In the genomic region with DNA sequence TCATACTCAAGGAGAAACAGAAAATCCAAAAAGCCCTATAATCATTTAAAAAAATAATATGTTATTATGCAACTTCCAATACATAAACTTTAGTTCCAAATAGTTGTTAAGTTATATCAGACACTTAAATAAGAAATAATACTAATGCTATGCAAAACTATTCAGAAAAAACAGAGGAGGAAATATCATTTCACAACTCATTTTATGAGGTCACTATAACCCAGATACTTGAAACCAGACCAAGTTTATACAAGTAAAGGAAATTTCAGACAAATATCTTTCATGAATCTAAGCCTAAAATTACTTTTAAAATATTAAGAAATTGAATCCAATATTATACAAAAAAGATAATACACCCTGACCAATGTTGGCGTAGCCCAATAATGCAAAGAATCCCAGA, we compare ENCODE assay signal across 25 cellular contexts.
"Had no signal": no experiment of that assay in that cellular context is flagged by ENCODE, and none has a peak within 500 bp of the region (broad histone marks: within the 10 kb centered on the region; RNA-seq: fewer than 3 reads in every experiment).

No MANE protein-coding gene starts in this region.

- H3K9me3 Mint-ChIP-seq: activated B cell treated with CpG ODN at 0.5 μM for 24 hours; activated CD4-positive, alpha-beta memory T cell treated with anti-CD3 and anti-CD28 coated beads for 36 hours; activated naive CD8-positive, alpha-beta T cell treated with anti-CD3 and anti-CD28 coated beads, Interleukin-2, amount 50 U/mL, for 24 hours; immature natural killer cell; natural killer cell; stimulated activated naive CD8-positive, alpha-beta T cell treated with anti-CD3 and anti-CD28 coated beads, Interleukin-15, Interleukin-2, amounts not matched to agents 100 ng/mL and 50 ng/mL, for 24 hours had no signal

- ATAC-seq: activated CD4-positive, alpha-beta T cell treated with anti-CD3 and anti-CD28 coated beads for 36 hours; activated naive CD8-positive, alpha-beta T cell treated with anti-CD3 and anti-CD28 coated beads, Interleukin-2, amount 50 U/mL, for 24 hours; esophagus mucosa; left lung; natural killer cell; right cardiac atrium had no signal

- H3K27ac ChIP-seq: brain microvascular endothelial cell, hepatocyte, left lung, ovary, tibial artery had no signal

- H3K27me3 ChIP-seq: brain microvascular endothelial cell, hepatocyte, left lung, ovary, tibial artery had no signal

- FAIRE-seq: endothelial cell of umbilical vein had no signal

- H3K9me3 ChIP-seq: left lung, ovary, tibial artery had no signal

- H3K27ac Mint-ChIP-seq: activated B cell treated with CpG ODN at 0.5 μM for 24 hours; activated CD4-positive, alpha-beta memory T cell treated with anti-CD3 and anti-CD28 coated beads for 36 hours; activated CD4-positive, alpha-beta T cell treated with anti-CD3 and anti-CD28 coated beads for 36 hours; activated naive CD8-positive, alpha-beta T cell treated with anti-CD3 and anti-CD28 coated beads, Interleukin-2, amount 50 U/mL, for 24 hours; immature natural killer cell; natural killer cell; stimulated activated naive CD8-positive, alpha-beta T cell treated with anti-CD3 and anti-CD28 coated beads, Interleukin-15, Interleukin-2, amounts not matched to agents 100 ng/mL and 50 ng/mL, for 24 hours had no signal

- H3K36me3 ChIP-seq: brain microvascular endothelial cell, ovary, tibial artery had no signal

- H3K36me3 Mint-ChIP-seq: activated CD4-positive, alpha-beta memory T cell treated with anti-CD3 and anti-CD28 coated beads for 36 hours; natural killer cell had no signal

- H3K4me3 ChIP-seq: hepatocyte, left lung, lung, ovary, tibial artery had no signal

- H3K4me3 Mint-ChIP-seq: activated B cell treated with CpG ODN at 0.5 μM for 24 hours; activated CD4-positive, alpha-beta memory T cell treated with anti-CD3 and anti-CD28 coated beads for 36 hours; activated CD4-positive, alpha-beta T cell treated with anti-CD3 and anti-CD28 coated beads for 36 hours; activated naive CD8-positive, alpha-beta T cell treated with anti-CD3 and anti-CD28 coated beads, Interleukin-2, amount 50 U/mL, for 24 hours; immature natural killer cell; natural killer cell; stimulated activated naive CD8-positive, alpha-beta T cell treated with anti-CD3 and anti-CD28 coated beads, Interleukin-15, Interleukin-2, amounts not matched to agents 100 ng/mL and 50 ng/mL, for 24 hours had no signal

- H3K4me1 ChIP-seq: left lung, tibial artery had no signal

- H3K27me3 Mint-ChIP-seq: activated B cell treated with CpG ODN at 0.5 μM for 24 hours; activated CD4-positive, alpha-beta memory T cell treated with anti-CD3 and anti-CD28 coated beads for 36 hours; activated naive CD8-positive, alpha-beta T cell treated with anti-CD3 and anti-CD28 coated beads, Interleukin-2, amount 50 U/mL, for 24 hours; stimulated activated naive CD8-positive, alpha-beta T cell treated with anti-CD3 and anti-CD28 coated beads, Interleukin-15, Interleukin-2, amounts not matched to agents 100 ng/mL and 50 ng/mL, for 24 hours had no signal

- H3K4me1 Mint-ChIP-seq: activated B cell treated with CpG ODN at 0.5 μM for 24 hours; activated CD4-positive, alpha-beta T cell treated with anti-CD3 and anti-CD28 coated beads for 36 hours; activated naive CD8-positive, alpha-beta T cell treated with anti-CD3 and anti-CD28 coated beads, Interleukin-2, amount 50 U/mL, for 24 hours; immature natural killer cell; natural killer cell had no signal

- DNase-seq: activated B cell treated with CpG ODN at 0.5 μM for 24 hours; activated CD4-positive, alpha-beta memory T cell treated with anti-CD3 and anti-CD28 coated beads for 36 hours; activated CD4-positive, alpha-beta T cell treated with anti-CD3 and anti-CD28 coated beads for 36 hours; activated effector memory CD4-positive, alpha-beta T cell treated with anti-CD3 and anti-CD28 coated beads, Interleukin-2, amount 50 U/mL, for 16 hours; activated naive CD4-positive, alpha-beta T cell treated with anti-CD3 and anti-CD28 coated beads, Interleukin-2, amount 50 U/mL, for 16 hours; activated naive CD8-positive, alpha-beta T cell treated with anti-CD3 and anti-CD28 coated beads, Interleukin-2, amount 50 U/mL, for 24 hours; aorta; brain microvascular endothelial cell; central memory CD4-positive, alpha-beta T cell; effector memory CD4-positive, alpha-beta T cell; foreskin melanocyte; immature natural killer cell; kidney glomerular epithelial cell; natural killer cell; ovary; right cardiac atrium; stimulated activated CD4-positive, alpha-beta T cell treated with anti-CD3 and anti-CD28 coated beads, Interleukin-12 subunit alpha, Interleukin-12 subunit beta, amount 100 ng/mL, for 4 hours; T-helper 1 cell; tibial artery had no signal
